8 cellular contexts compared by ENCODE assay signal in genomic region chr2:144332356-144333143, GRCh38.
DNase-seq lines count a peak whose midpoint lies in the region; ATAC-seq and TF ChIP-seq lines count a peak whose summit lies in the region.

No MANE protein-coding gene starts in this region.

- no peaks in the 10 kb centered on the region for H3K9me2 ChIP-seq in OCI-LY7 (ENCODE audit: insufficient read depth, low read length)

- ATAC-seq in GM21528 (IDR thresholded peaks at IDR 0.05; ENCODE audit: low FRiP score, unreplicated experiment), result peak; percentile 96

- H3K27me3 ChIP-seq in mucosa of stomach (ENCODE audit: control insufficient read depth, insufficient read depth, low read length), result no peaks in the 10 kb centered on the region

- no peaks in the 10 kb centered on the region for H4K20me1 ChIP-seq in OCI-LY7 (ENCODE audit: insufficient read depth, low read length)

- no peak for TF ChIP-seq CTCF in OCI-LY7 (conservative IDR thresholded peaks at IDR 0.05; ENCODE audit: low read length)

- intact Hi-C loops in OCI-LY7 (cut with micrococcal nuclease; ENCODE audit: unreplicated experiment), result loop anchor here (2.0 to 10.0 kb wide), 7 partner anchors 168 to 1420 kb away; partner anchors contain the start of gene ARHGAP15

- peak; percentile 68 for TF ChIP-seq POLR2A in erythroblast (IDR thresholded peaks at IDR 0.05; ENCODE audit: low read length)

- H3K36me3 ChIP-seq in OCI-LY7 (ENCODE audit: insufficient read depth, low read length), result peaks cover 8% of the 10 kb centered on the region; the same call in 1 of the 2 replicates
- no peaks in the 10 kb centered on the region for H3K36me3 ChIP-seq in mucosa of stomach (ENCODE audit: control insufficient read depth, insufficient read depth, low read length)

- H3K4me1 ChIP-seq in OCI-LY7 (ENCODE audit: insufficient read depth, low read length, poor library complexity, severe bottlenecking), result peaks cover 26% of the 10 kb centered on the region
- H3K4me1 ChIP-seq in mucosa of stomach (ENCODE audit: control insufficient read depth, insufficient read depth, low read length), result peaks cover 8% of the 10 kb centered on the region

- CTCF ChIA-PET in OCI-LY7 (lab: Charles Lee; ENCODE audit: unreplicated experiment), result no interaction called here

- BruUV-seq in OCI-LY7 (replicated peaks; lab: Mats Ljungman, UMichigan), result no TSS peak

- H3K9ac ChIP-seq in mucosa of stomach (ENCODE audit: low read length), result peak overlapping the region; percentile 88

- H2AFZ ChIP-seq in OCI-LY7 (ENCODE audit: low read length), result peak overlapping the region; percentile 89

- peak overlapping the region; percentile 68 for H3K27ac ChIP-seq in OCI-LY7 (ENCODE audit: low read depth, low read length, poor library complexity, severe bottlenecking)

- H3K4me3 ChIP-seq in OCI-LY7 (ENCODE audit: low read depth, low read length, poor library complexity, severe bottlenecking) (peak overlapping the region; percentile 97), mucosa of stomach (ENCODE audit: low read length) (peak overlapping the region; percentile 68)

- POLR2A ChIA-PET in OCI-LY7 (lab: Charles Lee), result interaction anchor here (0.6 to 2.1 kb wide), 11 partner anchors 8 to 1419 kb away, joined by 3 to 19 read pairs (median 4); no protein-coding TSS in a partner anchor

- peak overlapping the region; percentile 81 for H3K4me2 ChIP-seq in OCI-LY7 (ENCODE audit: low read length)

- H3K79me2 ChIP-seq in OCI-LY7 (ENCODE audit: insufficient read depth, low read depth, low read length), result peaks cover 39% of the 10 kb centered on the region

- DNase-seq in DMS153 (lab: John Stamatoyannopoulos, UW) (peak; percentile 61), HuH-7 (ENCODE audit: low spot score) (peak; percentile 68), OCI-LY7 (ENCODE audit: low spot score) (peak; percentile 93), activated T-cell treated with anti-CD3 and anti-CD28 coated beads for 48 hours (ENCODE audit: low read depth) (peak; percentile 93), erythroblast (lab: John Stamatoyannopoulos, UW) (peak; percentile 95 to 97)
- peak; percentile 89 for DNase-seq in stimulated activated CD8-positive, alpha-beta memory T cell treated with anti-CD3 and anti-CD28 coated beads, Interleukin-4, amount 100 ng/mL, for 48 hours

- no peaks in the 10 kb centered on the region for H3K9me3 ChIP-seq in OCI-LY7 (ENCODE audit: low read length)
- H3K9me3 ChIP-seq in mucosa of stomach (ENCODE audit: control insufficient read depth, low read length), result no peaks in the 10 kb centered on the region

Comparison
In these comparisons a context has a peak if more than half of its experiments do, and no peak if none do; other contexts are left out.
1. Peak in every context shown above with its lines: DNase-seq, ATAC-seq, H3K4me3 ChIP-seq and H3K27ac ChIP-seq.